ENCODE assay signal across 10 cellular contexts in genomic region chr3:14358426-14359211, GRCh38. TPM values are rescaled to one million over a fixed set of nuclear protein-coding genes. Genes with fewer than 3 reads are reported as not detected.
DNase-seq lines count a peak whose midpoint lies in the region; FAIRE-seq and TF ChIP-seq lines count a peak whose summit lies in the region.
"Had no signal": no experiment of that assay in that cellular context is flagged by ENCODE, and none has a peak within 500 bp of the region (broad histone marks: within the 10 kb centered on the region; RNA-seq: fewer than 3 reads in every experiment).

No MANE protein-coding gene starts in this region.

- in situ Hi-C loops in KBM-7 (cut with MboI; ENCODE audit: low pct_unique_long_range_greater_than_20kb, low sequenced_read_pairs), result no loop called here

- no peaks in the 10 kb centered on the region for H3K27me3 ChIP-seq in neural progenitor cell

- H2AFZ ChIP-seq in neural progenitor cell (replicated peaks), result peak overlapping the region; percentile 18

- H3K9me3 ChIP-seq in neural progenitor cell (ENCODE audit: low read depth), result no peaks in the 10 kb centered on the region

- H3F3A ChIP-seq in neural progenitor cell (ENCODE audit: low read depth), result peaks cover 11% of the 10 kb centered on the region

- no peaks in the 10 kb centered on the region for H3K79me2 ChIP-seq in neural progenitor cell (ENCODE audit: low read depth)

- H3K4me1 Mint-ChIP-seq in neural progenitor cell (peaks cover 27% of the 10 kb centered on the region), glutamatergic neuron (ENCODE audit: low read depth, unreplicated experiment) (peaks cover 5% of the 10 kb centered on the region)
- H3K4me1 Mint-ChIP-seq: stimulated activated memory B cell treated with anti-CD40 and anti-IgM and Interleukin-4, amounts not matched to agents 10 μg/mL and 1 μg/mL and 100 μg/mL, for 72 hours had no signal

- no peak for FAIRE-seq in GM12892 (lab: Jason Lieb, UNC)

- DNase-seq in DMS 273 treated with DMSO at 0.1 percent for 48 hours (lab: John Stamatoyannopoulos, UW), result peak; percentile 4
- peak; percentile 6 for DNase-seq in NCI-H748 treated with DMSO at 0.1 percent for 48 hours (lab: John Stamatoyannopoulos, UW)
- DNase-seq in fibroblast of gingiva (ENCODE audit: low read depth), result peak; percentile 73
- DNase-seq in neural progenitor cell (ENCODE audit: low spot score), result peak; percentile 66
- DNase-seq in KBM-7, result no peak
- no peak for DNase-seq in RPMI8226
- DNase-seq in glutamatergic neuron, result no peak
- DNase-seq in GM12892 (ENCODE audit: insufficient read length), result no peak
- DNase-seq: NCI-H1436 had no signal

- peaks cover 2% of the 10 kb centered on the region for H3K9me3 Mint-ChIP-seq in neural progenitor cell
- H3K9me3 Mint-ChIP-seq in glutamatergic neuron (ENCODE audit: unreplicated experiment), result peaks cover 7% of the 10 kb centered on the region
- H3K9me3 Mint-ChIP-seq: stimulated activated memory B cell treated with anti-CD40 and anti-IgM and Interleukin-4, amounts not matched to agents 10 μg/mL and 1 μg/mL and 100 μg/mL, for 72 hours had no signal

- no peak overlapping the region for H3K9ac ChIP-seq in neural progenitor cell

- H3K27ac Mint-ChIP-seq in neural progenitor cell (peak overlapping the region; percentile 76), glutamatergic neuron (ENCODE audit: unreplicated experiment) (no peak overlapping the region)
- H3K27ac Mint-ChIP-seq: stimulated activated memory B cell treated with anti-CD40 and anti-IgM and Interleukin-4, amounts not matched to agents 10 μg/mL and 1 μg/mL and 100 μg/mL, for 72 hours had no signal

- H4K20me1 ChIP-seq in neural progenitor cell (ENCODE audit: low read depth), result no peaks in the 10 kb centered on the region

- H3K4me3 Mint-ChIP-seq in neural progenitor cell (no peak overlapping the region), glutamatergic neuron (ENCODE audit: unreplicated experiment) (no peak overlapping the region)
- H3K4me3 Mint-ChIP-seq: stimulated activated memory B cell treated with anti-CD40 and anti-IgM and Interleukin-4, amounts not matched to agents 10 μg/mL and 1 μg/mL and 100 μg/mL, for 72 hours had no signal

- H3K36me3 Mint-ChIP-seq in neural progenitor cell (no peaks in the 10 kb centered on the region), glutamatergic neuron (ENCODE audit: unreplicated experiment) (no peaks in the 10 kb centered on the region)
- H3K36me3 Mint-ChIP-seq: stimulated activated memory B cell treated with anti-CD40 and anti-IgM and Interleukin-4, amounts not matched to agents 10 μg/mL and 1 μg/mL and 100 μg/mL, for 72 hours had no signal

- no peaks in the 10 kb centered on the region for H3K36me3 ChIP-seq in neural progenitor cell

- TF ChIP-seq POLR2A in GM12892 (IDR thresholded peaks at IDR 0.05; ENCODE audit: low read depth, low read length), result no peak

- H3K4me1 ChIP-seq in neural progenitor cell, result peaks cover 8% of the 10 kb centered on the region

- no peak overlapping the region for H3K4me3 ChIP-seq in neural progenitor cell

- H3K27ac ChIP-seq in neural progenitor cell, result no peak overlapping the region

- TF ChIP-seq CTCF in neural progenitor cell (IDR thresholded peaks at IDR 0.05) (no peak), glutamatergic neuron (IDR thresholded peaks at IDR 0.05; ENCODE audit: partially characterized antibody, unreplicated experiment) (no peak)

- peak overlapping the region; percentile 21 for H3K4me2 ChIP-seq in neural progenitor cell

- H3K27me3 Mint-ChIP-seq in neural progenitor cell (ENCODE audit: insufficient read depth, low read depth) (peaks cover 9% of the 10 kb centered on the region), glutamatergic neuron (ENCODE audit: unreplicated experiment) (peaks cover 3% of the 10 kb centered on the region)

RNA-seq across cellular contexts. Expression of gene SLC6A6, which starts 43.8 kb away (rescaled TPM):
- 32.9 and 37.2 TPM in 2 replicates for total RNA-seq in neural progenitor cell (ENCODE audit: low replicate concordance)
- 21.9 TPM for total RNA-seq in glutamatergic neuron (ENCODE audit: unreplicated experiment)
- 15.9 TPM for polyA plus RNA-seq in GM12892 (2012; ENCODE audit: missing spikeins)

Comparison
In these comparisons a context has a peak if more than half of its experiments do, and no peak if none do; other contexts are left out.
1. DNase-seq: peak in DMS 273 treated with DMSO at 0.1 percent for 48 hours (single experiment), NCI-H748 treated with DMSO at 0.1 percent for 48 hours (single experiment), fibroblast of gingiva (single experiment) and neural progenitor cell (single experiment); none in KBM-7 (single experiment), RPMI8226 (single experiment), glutamatergic neuron (single experiment) and GM12892 (single experiment).